In genomic region chr10:30490289-30491000, GRCh38 we compare ENCODE assay signal across 17 cellular contexts. TPM values are rescaled to one million over a fixed set of nuclear protein-coding genes. Genes with fewer than 3 reads are reported as not detected.
DNase-seq lines count a peak whose midpoint lies in the region; ATAC-seq and TF ChIP-seq lines count a peak whose summit lies in the region.
"Had no signal": no experiment of that assay in that cellular context is flagged by ENCODE, and none has a peak within 500 bp of the region (broad histone marks: within the 10 kb centered on the region; RNA-seq: fewer than 3 reads in every experiment).

No MANE protein-coding gene starts in this region.

- H3K9me3 ChIP-seq in OCI-LY1 (ENCODE audit: low read length) = no peaks in the 10 kb centered on the region
- H3K9me3 ChIP-seq: adrenal gland, heart left ventricle had no signal

- peak; percentile 42 for ATAC-seq in GM21515 (IDR thresholded peaks at IDR 0.05; ENCODE audit: unreplicated experiment)
- ATAC-seq in left lobe of liver = no peak
- no peak for ATAC-seq in HG02623 (IDR thresholded peaks at IDR 0.05; ENCODE audit: unreplicated experiment)
- no peak for ATAC-seq in activated CD8-positive, alpha-beta T cell treated with anti-CD3 and anti-CD28 coated beads, Interleukin-2, amount 10 ng/mL, durations not matched to agents 7 days and 5 days
- ATAC-seq: activated T-cell treated with anti-CD3 and anti-CD28 coated beads, Interleukin-2, amount 50 U/mL, for 4 hours had no signal

- no peaks in the 10 kb centered on the region for H4K20me1 ChIP-seq in OCI-LY1 (ENCODE audit: insufficient read depth, low read length)

- H3K4me2 ChIP-seq in OCI-LY1 (ENCODE audit: low read length) = no peak overlapping the region; the same call in 1 of the 2 replicates

- DNase-seq in left lobe of liver (ENCODE audit: low spot score) (peak; percentile 36), dermis blood vessel endothelial cell (no peak)
- DNase-seq in activated CD8-positive, alpha-beta T cell treated with anti-CD3 and anti-CD28 coated beads, Interleukin-2, amount 10 ng/mL, durations not matched to agents 7 days and 5 days = no peak
- DNase-seq in central memory CD4-positive, alpha-beta T cell = no peak
- DNase-seq: activated CD4-positive, CD25-positive, alpha-beta regulatory T cell treated with anti-CD3 and anti-CD28 coated beads, Interleukin-2, amount 50 U/mL, for 72 hours; activated T-cell treated with anti-CD3 and anti-CD28 coated beads, Interleukin-2, amount 50 U/mL, for 4 hours; DMS153; heart left ventricle; NCI-H187 treated with DMSO at 0.1 percent for 48 hours; NCI-H510A; SW 1271 had no signal

- H3K27me3 Mint-ChIP-seq in activated CD8-positive, alpha-beta T cell treated with anti-CD3 and anti-CD28 coated beads, Interleukin-2, amount 10 ng/mL, durations not matched to agents 7 days and 5 days (ENCODE audit: low read depth) = peaks cover 3% of the 10 kb centered on the region

- H2AFZ ChIP-seq in OCI-LY1 (ENCODE audit: low read length) = no peak overlapping the region

- POLR2A ChIA-PET in activated CD8-positive, alpha-beta T cell treated with anti-CD3 and anti-CD28 coated beads, Interleukin-2, amount 10 ng/mL, durations not matched to agents 7 days and 5 days (lab: Charles Lee) = interaction anchor here (1.6 kb wide), 1 partner anchor 39 kb away, joined by 5 read pairs; no protein-coding TSS in a partner anchor

- no peaks in the 10 kb centered on the region for H3K36me3 ChIP-seq in OCI-LY1 (ENCODE audit: insufficient read depth, low read length)
- H3K36me3 ChIP-seq: adrenal gland, heart left ventricle had no signal

- TF ChIP-seq CTCF in GM12875 (IDR thresholded peaks at IDR 0.05; ENCODE audit: borderline replicate concordance, insufficient read depth, low read depth, low read length) (no peak), OCI-LY1 (IDR thresholded peaks at IDR 0.05; ENCODE audit: low read length) (no peak)

- H3K9me3 Mint-ChIP-seq in activated CD8-positive, alpha-beta T cell treated with anti-CD3 and anti-CD28 coated beads, Interleukin-2, amount 10 ng/mL, durations not matched to agents 7 days and 5 days (ENCODE audit: insufficient read depth) = peaks cover 1% of the 10 kb centered on the region
- H3K9me3 Mint-ChIP-seq: activated T-cell treated with anti-CD3 and anti-CD28 coated beads, Interleukin-2, amount 50 U/mL, for 4 hours had no signal

- H3K4me1 ChIP-seq in OCI-LY1 (ENCODE audit: insufficient read depth, low read length, severe bottlenecking) = peaks cover 80% of the 10 kb centered on the region

- no peak overlapping the region for H3K27ac Mint-ChIP-seq in activated CD8-positive, alpha-beta T cell treated with anti-CD3 and anti-CD28 coated beads, Interleukin-2, amount 10 ng/mL, durations not matched to agents 7 days and 5 days
- H3K27ac Mint-ChIP-seq: progenitor cell of endocrine pancreas had no signal

- no peak overlapping the region for H3K4me3 Mint-ChIP-seq in activated CD8-positive, alpha-beta T cell treated with anti-CD3 and anti-CD28 coated beads, Interleukin-2, amount 10 ng/mL, durations not matched to agents 7 days and 5 days
- H3K4me3 Mint-ChIP-seq: activated T-cell treated with anti-CD3 and anti-CD28 coated beads, Interleukin-2, amount 50 U/mL, for 4 hours had no signal

- H3F3A ChIP-seq in OCI-LY1 (ENCODE audit: insufficient read depth, low read length) = no peaks in the 10 kb centered on the region

- H3K27me3 ChIP-seq in OCI-LY1 (ENCODE audit: insufficient read depth, low read length) = no peaks in the 10 kb centered on the region
- H3K27me3 ChIP-seq: adrenal gland had no signal

- H3K4me1 Mint-ChIP-seq in activated CD8-positive, alpha-beta T cell treated with anti-CD3 and anti-CD28 coated beads, Interleukin-2, amount 10 ng/mL, durations not matched to agents 7 days and 5 days (ENCODE audit: low read depth) = peaks cover 66% of the 10 kb centered on the region

- CTCF ChIA-PET in activated CD8-positive, alpha-beta T cell treated with anti-CD3 and anti-CD28 coated beads, Interleukin-2, amount 10 ng/mL, durations not matched to agents 7 days and 5 days (lab: Charles Lee) = interaction anchor here (2.0 to 3.4 kb wide), 3 partner anchors 39 to 76 kb away, joined by 4 to 16 read pairs (median 13); no protein-coding TSS in a partner anchor

- H3K79me2 ChIP-seq in OCI-LY1 (ENCODE audit: insufficient read depth, low read length) = no peaks in the 10 kb centered on the region

- peaks cover 10% of the 10 kb centered on the region for H3K36me3 Mint-ChIP-seq in activated CD8-positive, alpha-beta T cell treated with anti-CD3 and anti-CD28 coated beads, Interleukin-2, amount 10 ng/mL, durations not matched to agents 7 days and 5 days (ENCODE audit: low read depth)

- H3K27ac ChIP-seq in OCI-LY1 (ENCODE audit: low read depth, low read length, poor library complexity, severe bottlenecking) = peak overlapping the region; percentile 82

- peak overlapping the region; percentile 12; the same call in 1 of the 2 replicates for H3K9ac ChIP-seq in OCI-LY1 (ENCODE audit: low read length)

- no peaks in the 10 kb centered on the region for H3K9me2 ChIP-seq in OCI-LY1 (ENCODE audit: low read depth, low read length)

- H3K4me3 ChIP-seq in GM12875 (ENCODE audit: low read depth, low read length) (peak overlapping the region; percentile 16), OCI-LY1 (ENCODE audit: low read depth, low read length, poor library complexity, severe bottlenecking) (no peak overlapping the region)
- H3K4me3 ChIP-seq: adrenal gland, heart left ventricle had no signal

RNA-seq across cellular contexts. Expression of gene MAP3K8, which starts 56.5 kb away (rescaled TPM):
- total RNA-seq in left lobe of liver (2.9 TPM), dermis blood vessel endothelial cell (2.5 and 6.3 TPM in 2 replicates)
- total RNA-seq in activated CD8-positive, alpha-beta T cell treated with anti-CD3 and anti-CD28 coated beads, Interleukin-2, amount 10 ng/mL, durations not matched to agents 7 days and 5 days = 10 to 100 TPM; 26.0 to 27.7 TPM
